Comparison of ENCODE assay signal across 9 cellular contexts in the genomic region with DNA sequence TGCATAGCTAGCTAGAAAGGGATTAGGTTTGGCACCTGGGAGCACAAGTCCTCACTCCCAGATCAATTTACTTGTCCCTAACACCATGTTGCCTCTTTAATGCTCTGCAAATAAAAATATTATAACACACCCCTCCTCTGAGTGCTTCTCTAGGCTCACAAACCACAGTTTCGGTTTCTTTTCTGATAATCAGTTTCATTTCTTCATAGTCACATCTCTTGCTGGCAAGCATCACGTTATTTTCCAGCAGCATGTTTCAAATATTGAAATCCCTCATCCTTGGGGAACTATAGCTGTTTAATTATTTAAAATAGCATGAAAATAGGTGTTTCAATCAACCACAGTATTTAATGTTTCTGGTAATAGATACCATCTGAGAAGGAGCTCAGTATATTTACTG. TPM values are rescaled to one million over a fixed set of nuclear protein-coding genes. Genes with fewer than 3 reads are reported as not detected.
DNase-seq lines count a peak whose midpoint lies in the region; ATAC-seq and TF ChIP-seq lines count a peak whose summit lies in the region.
"Had no signal": no experiment of that assay in that cellular context is flagged by ENCODE, and none has a peak within 500 bp of the region (broad histone marks: within the 10 kb centered on the region; RNA-seq: fewer than 3 reads in every experiment).

No MANE protein-coding gene starts in this region.

- H3K27ac ChIP-seq in esophagus squamous epithelium, result peak overlapping the region in 2 of 4 donors; percentile 26 to 49
- H3K27ac ChIP-seq: HL-60 had no signal

- intact Hi-C loops in mucosa of descending colon (cut with DNase I, micrococcal nuclease), result no loop called here
- intact Hi-C loops in esophagus squamous epithelium (cut with DNase I), result no loop called here

- H3K27me3 Mint-ChIP-seq in T-cell, result no peaks in the 10 kb centered on the region

- peak in 1 of 4 donors; percentile 23 for TF ChIP-seq POLR2A in esophagus squamous epithelium (IDR thresholded peaks at IDR 0.05)

- no peaks in the 10 kb centered on the region for H3K27me3 ChIP-seq in esophagus squamous epithelium

- CTCF ChIA-PET in T-cell (lab: Charles Lee), result interaction anchor here in 1 of 2 donors (0.7 kb wide), 1 partner anchor 67 kb away, joined by 4 read pairs; no protein-coding TSS in a partner anchor

- H3K36me3 ChIP-seq in mucosa of descending colon (ENCODE audit: low read depth), result no peaks in the 10 kb centered on the region
- H3K36me3 ChIP-seq in esophagus squamous epithelium, result no peaks in the 10 kb centered on the region

- H3K4me1 Mint-ChIP-seq in T-cell, result peaks cover 52 to 54% (median 53%) of the 10 kb centered on the region in 3 donors

- TF ChIP-seq CTCF in mucosa of descending colon (IDR thresholded peaks at IDR 0.05), result no peak
- TF ChIP-seq CTCF in esophagus squamous epithelium (IDR thresholded peaks at IDR 0.05), result no peak

- WGBS in esophagus squamous epithelium, 2 donors, result 0 to 15% methylated on average over 2 of the region's 2 CpGs

- POLR2A ChIA-PET in T-cell (lab: Charles Lee), result interaction anchor here (0.5 to 2.0 kb wide), 9 partner anchors 12 to 318 kb away, joined by 3 to 13 read pairs (median 3); a partner anchor contains a TSS

- peak overlapping the region; percentile 61 to 84 (median 71) for H3K4me3 Mint-ChIP-seq in T-cell

- ATAC-seq in GM19035 (IDR thresholded peaks at IDR 0.05; ENCODE audit: unreplicated experiment) (peak; percentile 69), HG03103 (IDR thresholded peaks at IDR 0.05; ENCODE audit: low read depth, unreplicated experiment) (peak; percentile 62), T-cell (replicated peaks in 1 of 4) (peak in 3 of 4 experiments; percentile 34 to 49 (median 44)), mucosa of descending colon (peak; percentile 65)

- H3K4me3 ChIP-seq in mucosa of descending colon, result no peak overlapping the region
- H3K4me3 ChIP-seq in esophagus squamous epithelium, result peak overlapping the region in 2 of 4 donors; percentile 4 to 43

- H3K9me3 ChIP-seq in mucosa of descending colon, result no peaks in the 10 kb centered on the region
- H3K9me3 ChIP-seq in esophagus squamous epithelium, result no peaks in the 10 kb centered on the region

- H3K4me1 ChIP-seq in mucosa of descending colon (ENCODE audit: low read depth), result peaks cover 29% of the 10 kb centered on the region
- H3K4me1 ChIP-seq in esophagus squamous epithelium, result peaks cover 0 to 18% (median 9%) of the 10 kb centered on the region in 3 donors

- H3K27ac Mint-ChIP-seq in T-cell, result no peak overlapping the region

- DNase-seq in CD1c-positive myeloid dendritic cell (ENCODE audit: extremely low spot score) (peak; percentile 82), T-cell (no peak), mucosa of descending colon (no peak), esophagus squamous epithelium (lab: John Stamatoyannopoulos, UW) (no peak), NCI-H345 treated with DMSO at 0.1 percent for 48 hours (lab: John Stamatoyannopoulos, UW; ENCODE audit: unreplicated experiment) (no peak), NCI-H2107 treated with DMSO at 0.1 percent for 48 hours (lab: John Stamatoyannopoulos, UW; ENCODE audit: unreplicated experiment) (no peak)

- H3K36me3 Mint-ChIP-seq in T-cell, result no peaks in the 10 kb centered on the region

- H3K9me3 Mint-ChIP-seq in T-cell, result no peaks in the 10 kb centered on the region

RNA-seq across cellular contexts. Expression of a gene that starts 13.9 kb away (rescaled TPM):
- total RNA-seq in T-cell, result 100 to 1,000 TPM; 179 to 423 (median 206) TPM
- total RNA-seq in mucosa of descending colon, result 10 to 100 TPM; 66.4 to 94.3 (median 83.4) TPM
- total RNA-seq in esophagus squamous epithelium, result 10 to 100 TPM; 32.8 to 69.6 (median 33.8) TPM
